1 cellular context compared by ENCODE assay signal in the genomic region with DNA sequence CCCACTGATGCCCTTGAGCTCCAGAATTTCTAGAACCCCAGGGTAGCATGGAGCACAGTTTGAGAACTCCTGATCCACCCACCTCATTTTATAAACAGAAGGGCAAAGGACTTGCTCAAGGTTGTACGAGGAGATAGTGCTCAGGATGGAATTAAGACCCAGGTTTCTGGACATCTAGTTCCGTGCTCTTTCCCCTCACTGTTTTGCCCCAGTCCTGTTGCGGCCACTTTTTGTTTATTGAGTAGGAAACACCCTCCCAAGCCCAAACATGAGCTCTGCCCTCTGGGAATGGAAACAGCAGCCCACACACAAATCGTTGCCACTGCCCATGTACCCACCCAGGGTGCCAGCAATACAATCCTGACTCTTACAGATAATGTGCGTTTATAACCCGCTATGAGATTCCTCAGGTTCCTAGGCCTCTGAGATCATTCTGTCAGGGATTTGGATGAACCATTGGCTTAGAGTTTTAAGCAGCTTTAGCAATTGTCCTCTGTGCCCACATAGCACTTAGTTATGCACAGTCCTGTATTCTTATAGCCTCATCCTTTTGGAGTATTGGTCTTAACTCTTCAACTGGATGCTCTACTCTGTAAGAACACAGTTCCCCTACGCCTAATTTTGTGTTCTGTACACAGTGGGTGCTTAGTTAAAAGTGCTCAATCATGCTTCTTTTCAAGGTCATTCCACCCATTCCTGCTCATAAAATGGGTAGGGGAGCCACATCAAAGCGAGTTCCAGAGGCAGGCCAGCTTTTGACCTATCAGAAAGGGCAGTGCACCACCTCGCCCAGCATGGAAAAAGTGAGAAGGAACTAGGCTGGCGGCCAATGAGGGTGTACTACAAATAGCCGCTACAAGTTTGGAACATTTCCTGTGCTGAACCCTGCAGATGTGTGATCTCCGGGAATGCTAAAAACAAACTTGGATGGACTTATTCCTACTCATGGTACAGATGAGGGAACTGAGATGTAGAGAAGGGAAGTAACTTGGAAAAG.
A peak's percentile ranks its signal among the peaks of the same experiment; 100 is the strongest.
TF ChIP-seq lines count a peak whose summit lies in the region.

No MANE protein-coding gene starts in this region.

TF ChIP-seq in HepG2, 621 proteins besides CTCF, POLR2A, EP300 and RAD21 (continued from another document and continues in another):
- TF ChIP-seq MAFK (conservative IDR thresholded peaks at IDR 0.05 in 1 of 2, IDR thresholded peaks at IDR 0.05 in 1 of 2; ENCODE audit: low read length in 2 of 2) (0 out of 4 replicates have a peak, but pooled peaks of 1 of the 2 experiments have one; percentile 32), FOSL2 (CRISPR knock-in tag; IDR thresholded peaks at IDR 0.05) (peak; percentile 90), TEAD3 (CRISPR knock-in tag; optimal IDR thresholded peaks at IDR 0.05; ENCODE audit: borderline replicate concordance) (peak; percentile 54), HNRNPK (IDR thresholded peaks at IDR 0.05; ENCODE audit: low read depth, low read length, poor library complexity, severe bottlenecking) (no peak), SP5 (CRISPR knock-in tag; IDR thresholded peaks at IDR 0.05; ENCODE audit: borderline replicate concordance, low read depth) (peak; percentile 27; the same call in 1 of the 2 replicates), POLR2G (IDR thresholded peaks at IDR 0.05; ENCODE audit: low read depth, low read length) (peak; percentile 58; the same call in 1 of the 2 replicates), SP140L (CRISPR knock-in tag; IDR thresholded peaks at IDR 0.05; ENCODE audit: borderline replicate concordance) (no peak), ZKSCAN8 (CRISPR knock-in tag; IDR thresholded peaks at IDR 0.05; ENCODE audit: borderline replicate concordance) (peak; percentile 99), ZNF136 (CRISPR knock-in tag; IDR thresholded peaks at IDR 0.05; ENCODE audit: low read depth) (peak; percentile 73; the same call in 1 of the 2 replicates), ATRX (CRISPR knock-in tag; IDR thresholded peaks at IDR 0.05; ENCODE audit: borderline replicate concordance) (no peak), ZNF556 (CRISPR knock-in tag; IDR thresholded peaks at IDR 0.05; ENCODE audit: borderline replicate concordance) (peak; percentile 50; the same call in 1 of the 2 replicates), MEIS2 (CRISPR knock-in tag; IDR thresholded peaks at IDR 0.05) (0 out of 2 replicates have a peak, but pooled peaks have one; percentile 28), NFE2 (CRISPR knock-in tag; IDR thresholded peaks at IDR 0.05) (peak; percentile 77; the same call in 1 of the 2 replicates), AGO2 (optimal IDR thresholded peaks at IDR 0.05; ENCODE audit: low read depth, low read length) (no peak), NFKBIZ (CRISPR knock-in tag; IDR thresholded peaks at IDR 0.05) (peak; percentile 20; the same call in 1 of the 2 replicates), SNAI1 (CRISPR knock-in tag; IDR thresholded peaks at IDR 0.05; ENCODE audit: borderline replicate concordance) (peak; percentile 39; the same call in 1 of the 2 replicates), GZF1 (CRISPR knock-in tag; IDR thresholded peaks at IDR 0.05) (no peak), YEATS4 (CRISPR knock-in tag; IDR thresholded peaks at IDR 0.05; ENCODE audit: borderline replicate concordance) (0 out of 2 replicates have a peak, but pooled peaks have one; percentile 43), XRCC5 (optimal IDR thresholded peaks at IDR 0.05; ENCODE audit: low read length) (peak; percentile 65), ZNF431 (CRISPR knock-in tag; IDR thresholded peaks at IDR 0.05; ENCODE audit: borderline replicate concordance, low read depth) (0 out of 2 replicates have a peak, but pooled peaks have one; percentile 23), FOXA3 (CRISPR knock-in tag; IDR thresholded peaks at IDR 0.05) (peak; percentile 22), TCF7 (IDR thresholded peaks at IDR 0.05; ENCODE audit: low read depth) (peak; percentile 83), ZKSCAN1 (IDR thresholded peaks at IDR 0.05; ENCODE audit: low read length) (peak; percentile 64), ZMYM4 (CRISPR knock-in tag; IDR thresholded peaks at IDR 0.05) (peak; percentile 30; the same call in 1 of the 2 replicates), ZNF879 (CRISPR knock-in tag; IDR thresholded peaks at IDR 0.05) (no peak), TARDBP (CRISPR knock-in tag; IDR thresholded peaks at IDR 0.05) (peak; percentile 22; the same call in 1 of the 2 replicates), ZNF766 (CRISPR knock-in tag; IDR thresholded peaks at IDR 0.05; ENCODE audit: borderline replicate concordance) (no peak)
- TF ChIP-seq, protein P1, sequence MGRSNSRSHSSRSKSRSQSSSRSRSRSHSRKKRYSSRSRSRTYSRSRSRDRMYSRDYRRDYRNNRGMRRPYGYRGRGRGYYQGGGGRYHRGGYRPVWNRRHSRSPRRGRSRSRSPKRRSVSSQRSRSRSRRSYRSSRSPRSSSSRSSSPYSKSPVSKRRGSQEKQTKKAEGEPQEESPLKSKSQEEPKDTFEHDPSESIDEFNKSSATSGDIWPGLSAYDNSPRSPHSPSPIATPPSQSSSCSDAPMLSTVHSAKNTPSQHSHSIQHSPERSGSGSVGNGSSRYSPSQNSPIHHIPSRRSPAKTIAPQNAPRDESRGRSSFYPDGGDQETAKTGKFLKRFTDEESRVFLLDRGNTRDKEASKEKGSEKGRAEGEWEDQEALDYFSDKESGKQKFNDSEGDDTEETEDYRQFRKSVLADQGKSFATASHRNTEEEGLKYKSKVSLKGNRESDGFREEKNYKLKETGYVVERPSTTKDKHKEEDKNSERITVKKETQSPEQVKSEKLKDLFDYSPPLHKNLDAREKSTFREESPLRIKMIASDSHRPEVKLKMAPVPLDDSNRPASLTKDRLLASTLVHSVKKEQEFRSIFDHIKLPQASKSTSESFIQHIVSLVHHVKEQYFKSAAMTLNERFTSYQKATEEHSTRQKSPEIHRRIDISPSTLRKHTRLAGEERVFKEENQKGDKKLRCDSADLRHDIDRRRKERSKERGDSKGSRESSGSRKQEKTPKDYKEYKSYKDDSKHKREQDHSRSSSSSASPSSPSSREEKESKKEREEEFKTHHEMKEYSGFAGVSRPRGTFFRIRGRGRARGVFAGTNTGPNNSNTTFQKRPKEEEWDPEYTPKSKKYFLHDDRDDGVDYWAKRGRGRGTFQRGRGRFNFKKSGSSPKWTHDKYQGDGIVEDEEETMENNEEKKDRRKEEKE (IDR thresholded peaks at IDR 0.05): no peak
- TF ChIP-seq, protein P2, sequence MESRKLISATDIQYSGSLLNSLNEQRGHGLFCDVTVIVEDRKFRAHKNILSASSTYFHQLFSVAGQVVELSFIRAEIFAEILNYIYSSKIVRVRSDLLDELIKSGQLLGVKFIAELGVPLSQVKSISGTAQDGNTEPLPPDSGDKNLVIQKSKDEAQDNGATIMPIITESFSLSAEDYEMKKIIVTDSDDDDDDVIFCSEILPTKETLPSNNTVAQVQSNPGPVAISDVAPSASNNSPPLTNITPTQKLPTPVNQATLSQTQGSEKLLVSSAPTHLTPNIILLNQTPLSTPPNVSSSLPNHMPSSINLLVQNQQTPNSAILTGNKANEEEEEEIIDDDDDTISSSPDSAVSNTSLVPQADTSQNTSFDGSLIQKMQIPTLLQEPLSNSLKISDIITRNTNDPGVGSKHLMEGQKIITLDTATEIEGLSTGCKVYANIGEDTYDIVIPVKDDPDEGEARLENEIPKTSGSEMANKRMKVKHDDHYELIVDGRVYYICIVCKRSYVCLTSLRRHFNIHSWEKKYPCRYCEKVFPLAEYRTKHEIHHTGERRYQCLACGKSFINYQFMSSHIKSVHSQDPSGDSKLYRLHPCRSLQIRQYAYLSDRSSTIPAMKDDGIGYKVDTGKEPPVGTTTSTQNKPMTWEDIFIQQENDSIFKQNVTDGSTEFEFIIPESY (CRISPR knock-in tag; IDR thresholded peaks at IDR 0.05): peak; percentile 57; the same call in 1 of the 2 replicates
- TF ChIP-seq, protein P3, sequence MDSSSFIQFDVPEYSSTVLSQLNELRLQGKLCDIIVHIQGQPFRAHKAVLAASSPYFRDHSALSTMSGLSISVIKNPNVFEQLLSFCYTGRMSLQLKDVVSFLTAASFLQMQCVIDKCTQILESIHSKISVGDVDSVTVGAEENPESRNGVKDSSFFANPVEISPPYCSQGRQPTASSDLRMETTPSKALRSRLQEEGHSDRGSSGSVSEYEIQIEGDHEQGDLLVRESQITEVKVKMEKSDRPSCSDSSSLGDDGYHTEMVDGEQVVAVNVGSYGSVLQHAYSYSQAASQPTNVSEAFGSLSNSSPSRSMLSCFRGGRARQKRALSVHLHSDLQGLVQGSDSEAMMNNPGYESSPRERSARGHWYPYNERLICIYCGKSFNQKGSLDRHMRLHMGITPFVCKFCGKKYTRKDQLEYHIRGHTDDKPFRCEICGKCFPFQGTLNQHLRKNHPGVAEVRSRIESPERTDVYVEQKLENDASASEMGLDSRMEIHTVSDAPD (CRISPR knock-in tag; IDR thresholded peaks at IDR 0.05): peak; percentile 33; the same call in 1 of the 2 replicates
- TF ChIP-seq, protein P4, sequence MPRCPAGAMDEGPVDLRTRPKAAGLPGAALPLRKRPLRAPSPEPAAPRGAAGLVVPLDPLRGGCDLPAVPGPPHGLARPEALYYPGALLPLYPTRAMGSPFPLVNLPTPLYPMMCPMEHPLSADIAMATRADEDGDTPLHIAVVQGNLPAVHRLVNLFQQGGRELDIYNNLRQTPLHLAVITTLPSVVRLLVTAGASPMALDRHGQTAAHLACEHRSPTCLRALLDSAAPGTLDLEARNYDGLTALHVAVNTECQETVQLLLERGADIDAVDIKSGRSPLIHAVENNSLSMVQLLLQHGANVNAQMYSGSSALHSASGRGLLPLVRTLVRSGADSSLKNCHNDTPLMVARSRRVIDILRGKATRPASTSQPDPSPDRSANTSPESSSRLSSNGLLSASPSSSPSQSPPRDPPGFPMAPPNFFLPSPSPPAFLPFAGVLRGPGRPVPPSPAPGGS (CRISPR knock-in tag; IDR thresholded peaks at IDR 0.05): no peak
- TF ChIP-seq, protein P5, sequence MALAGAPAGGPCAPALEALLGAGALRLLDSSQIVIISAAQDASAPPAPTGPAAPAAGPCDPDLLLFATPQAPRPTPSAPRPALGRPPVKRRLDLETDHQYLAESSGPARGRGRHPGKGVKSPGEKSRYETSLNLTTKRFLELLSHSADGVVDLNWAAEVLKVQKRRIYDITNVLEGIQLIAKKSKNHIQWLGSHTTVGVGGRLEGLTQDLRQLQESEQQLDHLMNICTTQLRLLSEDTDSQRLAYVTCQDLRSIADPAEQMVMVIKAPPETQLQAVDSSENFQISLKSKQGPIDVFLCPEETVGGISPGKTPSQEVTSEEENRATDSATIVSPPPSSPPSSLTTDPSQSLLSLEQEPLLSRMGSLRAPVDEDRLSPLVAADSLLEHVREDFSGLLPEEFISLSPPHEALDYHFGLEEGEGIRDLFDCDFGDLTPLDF (CRISPR knock-in tag; IDR thresholded peaks at IDR 0.05): no peak
- TF ChIP-seq, protein P6, sequence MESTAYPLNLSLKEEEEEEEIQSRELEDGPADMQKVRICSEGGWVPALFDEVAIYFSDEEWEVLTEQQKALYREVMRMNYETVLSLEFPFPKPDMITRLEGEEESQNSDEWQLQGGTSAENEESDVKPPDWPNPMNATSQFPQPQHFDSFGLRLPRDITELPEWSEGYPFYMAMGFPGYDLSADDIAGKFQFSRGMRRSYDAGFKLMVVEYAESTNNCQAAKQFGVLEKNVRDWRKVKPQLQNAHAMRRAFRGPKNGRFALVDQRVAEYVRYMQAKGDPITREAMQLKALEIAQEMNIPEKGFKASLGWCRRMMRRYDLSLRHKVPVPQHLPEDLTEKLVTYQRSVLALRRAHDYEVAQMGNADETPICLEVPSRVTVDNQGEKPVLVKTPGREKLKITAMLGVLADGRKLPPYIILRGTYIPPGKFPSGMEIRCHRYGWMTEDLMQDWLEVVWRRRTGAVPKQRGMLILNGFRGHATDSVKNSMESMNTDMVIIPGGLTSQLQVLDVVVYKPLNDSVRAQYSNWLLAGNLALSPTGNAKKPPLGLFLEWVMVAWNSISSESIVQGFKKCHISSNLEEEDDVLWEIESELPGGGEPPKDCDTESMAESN (CRISPR knock-in tag; conservative IDR thresholded peaks at IDR 0.05): peak; percentile 59; the same call in 1 of the 2 replicates
- TF ChIP-seq, protein P7, sequence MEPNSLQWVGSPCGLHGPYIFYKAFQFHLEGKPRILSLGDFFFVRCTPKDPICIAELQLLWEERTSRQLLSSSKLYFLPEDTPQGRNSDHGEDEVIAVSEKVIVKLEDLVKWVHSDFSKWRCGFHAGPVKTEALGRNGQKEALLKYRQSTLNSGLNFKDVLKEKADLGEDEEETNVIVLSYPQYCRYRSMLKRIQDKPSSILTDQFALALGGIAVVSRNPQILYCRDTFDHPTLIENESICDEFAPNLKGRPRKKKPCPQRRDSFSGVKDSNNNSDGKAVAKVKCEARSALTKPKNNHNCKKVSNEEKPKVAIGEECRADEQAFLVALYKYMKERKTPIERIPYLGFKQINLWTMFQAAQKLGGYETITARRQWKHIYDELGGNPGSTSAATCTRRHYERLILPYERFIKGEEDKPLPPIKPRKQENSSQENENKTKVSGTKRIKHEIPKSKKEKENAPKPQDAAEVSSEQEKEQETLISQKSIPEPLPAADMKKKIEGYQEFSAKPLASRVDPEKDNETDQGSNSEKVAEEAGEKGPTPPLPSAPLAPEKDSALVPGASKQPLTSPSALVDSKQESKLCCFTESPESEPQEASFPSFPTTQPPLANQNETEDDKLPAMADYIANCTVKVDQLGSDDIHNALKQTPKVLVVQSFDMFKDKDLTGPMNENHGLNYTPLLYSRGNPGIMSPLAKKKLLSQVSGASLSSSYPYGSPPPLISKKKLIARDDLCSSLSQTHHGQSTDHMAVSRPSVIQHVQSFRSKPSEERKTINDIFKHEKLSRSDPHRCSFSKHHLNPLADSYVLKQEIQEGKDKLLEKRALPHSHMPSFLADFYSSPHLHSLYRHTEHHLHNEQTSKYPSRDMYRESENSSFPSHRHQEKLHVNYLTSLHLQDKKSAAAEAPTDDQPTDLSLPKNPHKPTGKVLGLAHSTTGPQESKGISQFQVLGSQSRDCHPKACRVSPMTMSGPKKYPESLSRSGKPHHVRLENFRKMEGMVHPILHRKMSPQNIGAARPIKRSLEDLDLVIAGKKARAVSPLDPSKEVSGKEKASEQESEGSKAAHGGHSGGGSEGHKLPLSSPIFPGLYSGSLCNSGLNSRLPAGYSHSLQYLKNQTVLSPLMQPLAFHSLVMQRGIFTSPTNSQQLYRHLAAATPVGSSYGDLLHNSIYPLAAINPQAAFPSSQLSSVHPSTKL (CRISPR knock-in tag; IDR thresholded peaks at IDR 0.05): peak; percentile 21
